21 cellular contexts compared by ENCODE assay signal in genomic region chr6:48881551-48881950, GRCh38.
DNase-seq lines count a peak whose midpoint lies in the region; ATAC-seq lines count a peak whose summit lies in the region.
"Had no signal": no experiment of that assay in that cellular context is flagged by ENCODE, and none has a peak within 500 bp of the region (broad histone marks: within the 10 kb centered on the region; RNA-seq: fewer than 3 reads in every experiment).

No MANE protein-coding gene starts in this region.

- no peaks in the 10 kb centered on the region for H3K4me1 ChIP-seq in GM23248 (ENCODE audit: insufficient read depth)
- no peaks in the 10 kb centered on the region for H3K4me1 ChIP-seq in adipocyte (ENCODE audit: control insufficient read depth, insufficient read depth, low read length)

- H3K9ac ChIP-seq in GM23248 (no peak overlapping the region), adipocyte (ENCODE audit: low read length) (no peak overlapping the region)
- H3K9ac ChIP-seq: BLaER1 had no signal

- no peaks in the 10 kb centered on the region for H3K79me2 ChIP-seq in GM23248 (ENCODE audit: insufficient read depth)

- ATAC-seq in stimulated activated naive CD8-positive, alpha-beta T cell treated with anti-CD3 and anti-CD28 coated beads, Interleukin-15, Interleukin-2, amounts not matched to agents 100 U/mL and 50 U/mL, for 24 hours = no peak
- ATAC-seq in HG02642 (IDR thresholded peaks at IDR 0.05; ENCODE audit: poor library complexity, unreplicated experiment) = no peak
- ATAC-seq: GM23338, K562 had no signal

- H3K36me3 ChIP-seq in GM23248 (ENCODE audit: low read depth) (no peaks in the 10 kb centered on the region), adipocyte (ENCODE audit: control insufficient read depth, insufficient read depth, low read length, severe bottlenecking) (no peaks in the 10 kb centered on the region)
- H3K36me3 ChIP-seq: BLaER1 had no signal

- in situ Hi-C loops in GM23248 (cut with MboI) = no loop called here

- H3F3A ChIP-seq in GM23248 (ENCODE audit: insufficient read depth) = no peaks in the 10 kb centered on the region

- DNase-seq in GM23248 = peak; percentile 0
- DNase-seq in adipocyte (ENCODE audit: low read depth) = peak; percentile 1
- peak; percentile 27 for DNase-seq in fibroblast of gingiva (ENCODE audit: low read depth)
- peak; percentile 27 for DNase-seq in renal cortical epithelial cell (ENCODE audit: low read depth)
- no peak for DNase-seq in stimulated activated CD4-positive, alpha-beta T cell treated with anti-CD3 and anti-CD28 coated beads, Interleukin-4, amount 100 ng/mL, for 1 hour
- no peak for DNase-seq in stimulated activated naive CD8-positive, alpha-beta T cell treated with anti-CD3 and anti-CD28 coated beads, Interleukin-15, Interleukin-2, amounts not matched to agents 100 U/mL and 50 U/mL, for 24 hours
- DNase-seq in HUDEP-2 (lab: John Stamatoyannopoulos, UW; ENCODE audit: unreplicated experiment in 76 of 76) = no peak
- DNase-seq: CD4-positive, alpha-beta memory T cell; DMS153; GDM1; NCI-H1417 treated with DMSO at 0.1 percent for 48 hours; NCI-H1930; NCI-H226; NCI-H524; NCI-H82; RPMI8226; SHP77 treated with DMSO at 0.1 percent for 48 hours had no signal

- H4K20me1 ChIP-seq in GM23248 (ENCODE audit: insufficient read depth) = no peaks in the 10 kb centered on the region
- H4K20me1 ChIP-seq: BLaER1 had no signal

- WGBS in GM23248 (ENCODE audit: low coverage in 1 of 2, low lambda C conversion rate in 2 of 2, missing lambda C conversion rate in 2 of 2), 2 experiments = 0 to 4% methylated on average over 1 of the region's 1 CpG

- H3K4me3 ChIP-seq in GM23248 = no peak overlapping the region
- no peak overlapping the region for H3K4me3 ChIP-seq in adipocyte (ENCODE audit: low read length)
- H3K4me3 ChIP-seq: BLaER1, GM23338, K562 had no signal

- H3K27ac ChIP-seq in GM23248 = no peak overlapping the region
- H3K27ac ChIP-seq: BLaER1 had no signal

- no peak overlapping the region for H2AFZ ChIP-seq in GM23248
- H2AFZ ChIP-seq: GM23338 had no signal

- H3K27me3 ChIP-seq in GM23248 (replicated peaks; ENCODE audit: insufficient read depth) = no peaks in the 10 kb centered on the region
- H3K27me3 ChIP-seq in adipocyte (replicated peaks; ENCODE audit: control insufficient read depth, insufficient read depth, low read length) = no peaks in the 10 kb centered on the region
- H3K27me3 ChIP-seq: BLaER1 had no signal

- no peaks in the 10 kb centered on the region; the same call in 1 of the 2 replicates for H3K9me2 ChIP-seq in GM23248 (ENCODE audit: insufficient read depth)

- H3K9me3 ChIP-seq in GM23248 (ENCODE audit: low read depth) (no peaks in the 10 kb centered on the region), adipocyte (ENCODE audit: control insufficient read depth, low read length) (peaks cover 10% of the 10 kb centered on the region)
- H3K9me3 ChIP-seq: BLaER1 had no signal

- H3K4me2 ChIP-seq in GM23248 (ENCODE audit: unreplicated experiment) = no peak overlapping the region
- H3K4me2 ChIP-seq: BLaER1, GM23338 had no signal

Comparison
In these comparisons a context has a peak if more than half of its experiments do, and no peak if none do; other contexts are left out.
1. DNase-seq: peak in GM23248 (single experiment), adipocyte (single experiment), fibroblast of gingiva (single experiment) and renal cortical epithelial cell (single experiment); none in stimulated activated CD4-positive, alpha-beta T cell treated with anti-CD3 and anti-CD28 coated beads, Interleukin-4, amount 100 ng/mL, for 1 hour (single experiment), stimulated activated naive CD8-positive, alpha-beta T cell treated with anti-CD3 and anti-CD28 coated beads, Interleukin-15, Interleukin-2, amounts not matched to agents 100 U/mL and 50 U/mL, for 24 hours (single experiment) and HUDEP-2 (0 of 76).